ENCODE assay signal across 16 cellular contexts in the genomic region with DNA sequence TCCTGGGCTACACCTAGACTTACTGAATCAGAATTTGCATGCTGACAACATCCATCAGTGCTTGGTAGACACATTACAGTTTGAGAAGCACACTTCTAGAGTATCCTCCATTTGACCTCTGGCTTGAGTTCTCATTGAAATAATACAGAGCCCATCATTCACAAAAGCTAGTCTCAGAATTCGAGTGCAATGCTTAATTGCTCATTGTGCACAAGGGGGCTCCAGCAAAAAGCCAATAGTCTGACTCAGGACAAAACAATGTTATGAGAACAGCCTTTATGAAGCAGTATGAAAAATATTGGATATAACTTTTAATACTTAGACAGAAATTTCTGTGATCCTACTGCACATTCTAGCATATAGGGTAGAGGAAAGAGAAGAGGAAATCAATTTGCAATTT.
DNase-seq lines count a peak whose midpoint lies in the region; ATAC-seq and TF ChIP-seq lines count a peak whose summit lies in the region.
"Had no signal": no experiment of that assay in that cellular context is flagged by ENCODE, and none has a peak within 500 bp of the region (broad histone marks: within the 10 kb centered on the region; RNA-seq: fewer than 3 reads in every experiment).

No MANE protein-coding gene starts in this region.

- H3K9me3 ChIP-seq in A673 (ENCODE audit: low read depth, low read length, poor library complexity, severe bottlenecking), result no peaks in the 10 kb centered on the region
- H3K9me3 ChIP-seq in Karpas-422 (ENCODE audit: low read length), result no peaks in the 10 kb centered on the region
- H3K9me3 ChIP-seq in transverse colon, result no peaks in the 10 kb centered on the region
- H3K9me3 ChIP-seq: Peyer's patch, thyroid gland had no signal

- H3K27ac ChIP-seq in A673 (ENCODE audit: low read depth, low read length, poor library complexity, severe bottlenecking) (no peak overlapping the region), Karpas-422 (ENCODE audit: low read length) (no peak overlapping the region), transverse colon (no peak overlapping the region)
- H3K27ac ChIP-seq: Peyer's patch, thyroid gland had no signal

- 0 out of 2 replicates have a peak, but pooled peaks have one; percentile 13 for TF ChIP-seq CTCF in A673 (conservative IDR thresholded peaks at IDR 0.05; ENCODE audit: low read depth, low read length)
- peak; percentile 10 for TF ChIP-seq CTCF in cardiac fibroblast (IDR thresholded peaks at IDR 0.05; ENCODE audit: low read depth, low read length)
- TF ChIP-seq CTCF in transverse colon (IDR thresholded peaks at IDR 0.05), result no peak
- TF ChIP-seq CTCF in nephron progenitor cell (IDR thresholded peaks at IDR 0.05), result no peak

- no peaks in the 10 kb centered on the region for H3K36me3 ChIP-seq in A673 (ENCODE audit: insufficient read depth, low read length, poor library complexity, severe bottlenecking)
- no peaks in the 10 kb centered on the region for H3K36me3 ChIP-seq in Karpas-422 (ENCODE audit: insufficient read depth, low read length)
- no peaks in the 10 kb centered on the region for H3K36me3 ChIP-seq in transverse colon
- H3K36me3 ChIP-seq: Peyer's patch, thyroid gland had no signal

- intact Hi-C loops in A673 (cut with micrococcal nuclease; ENCODE audit: unreplicated experiment) (no loop called here), transverse colon (cut with DNase I; ENCODE audit: low total_unique reads) (no loop called here)

- H3K27me3 ChIP-seq in A673 (replicated peaks; ENCODE audit: insufficient read depth, low read depth, low read length, poor library complexity) (no peaks in the 10 kb centered on the region), Karpas-422 (ENCODE audit: low read length) (no peaks in the 10 kb centered on the region), transverse colon (no peaks in the 10 kb centered on the region)
- H3K27me3 ChIP-seq: Peyer's patch, thyroid gland had no signal

- H3K4me1 Mint-ChIP-seq in nephron progenitor cell, result no peaks in the 10 kb centered on the region

- H3K4me3 ChIP-seq in A673 (ENCODE audit: low read depth, low read length, poor library complexity, severe bottlenecking) (no peak overlapping the region), cardiac fibroblast (replicated peaks in 1 of 2; ENCODE audit: low read depth in 2 of 2, low read length in 2 of 2) (no peak overlapping the region), Karpas-422 (ENCODE audit: low read length) (no peak overlapping the region), transverse colon (no peak overlapping the region)
- H3K4me3 ChIP-seq: Peyer's patch, thyroid gland had no signal

- TF ChIP-seq POLR2A in transverse colon (IDR thresholded peaks at IDR 0.05), result no peak

- DNase-seq in A673 (ENCODE audit: low spot score) (no peak), HS-27A (ENCODE audit: low read depth) (peak; percentile 17), cardiac fibroblast (ENCODE audit: low read depth in 2 of 2) (peak in 1 of 2 donors; percentile 60), kidney tubule cell (ENCODE audit: low spot score) (peak; percentile 44), Karpas-422 (no peak), transverse colon (no peak), nephron progenitor cell (no peak)
- DNase-seq: activated CD4-positive, alpha-beta T cell treated with anti-CD3 and anti-CD28 coated beads, Interleukin-2, amount 10 ng/mL, durations not matched to agents 24 days and 14 days; NCI-H1048; NCI-H446 treated with DMSO at 0.1 percent for 48 hours; Peyer's patch; posterior cingulate gyrus; thyroid gland had no signal

- POLR2A ChIA-PET in A673 (lab: Charles Lee; ENCODE audit: low non-redundant PET), result no interaction called here

- no peaks in the 10 kb centered on the region for H3K9me2 ChIP-seq in Karpas-422 (replicated peaks; ENCODE audit: insufficient read depth, low read length)

- H3K4me3 Mint-ChIP-seq in nephron progenitor cell, result no peak overlapping the region
- H3K4me3 Mint-ChIP-seq: activated CD4-positive, alpha-beta T cell treated with anti-CD3 and anti-CD28 coated beads, Interleukin-2, amount 10 ng/mL, durations not matched to agents 24 days and 14 days; activated T-helper 1 cell treated with anti-CD3 and anti-CD28 coated beads, Interleukin-12 subunit alpha, Interleukin-12 subunit beta, Interleukin-2, Interleukin-4 antibody, amounts not matched to agents 30 ng/mL and 10 ng/mL and 1 ng/mL, durations not matched to agents 14 hours and 24 hours and 36 hours; mesothelial cell of epicardium had no signal

- H3K4me1 ChIP-seq in A673 (ENCODE audit: insufficient read depth, low read length, poor library complexity, severe bottlenecking) (peaks cover 13% of the 10 kb centered on the region), Karpas-422 (ENCODE audit: low read length) (no peaks in the 10 kb centered on the region), transverse colon (peaks cover 0 to 14% (median 3%) of the 10 kb centered on the region in 4 donors)
- H3K4me1 ChIP-seq: Peyer's patch had no signal

- H3K79me2 ChIP-seq in Karpas-422 (ENCODE audit: low read length), result no peaks in the 10 kb centered on the region

- no peak overlapping the region for H2AFZ ChIP-seq in Karpas-422 (ENCODE audit: low read length)

- no peaks in the 10 kb centered on the region for H3K27me3 Mint-ChIP-seq in nephron progenitor cell (ENCODE audit: low read depth, poor library complexity)
- H3K27me3 Mint-ChIP-seq: activated CD4-positive, alpha-beta T cell treated with anti-CD3 and anti-CD28 coated beads, Interleukin-2, amount 10 ng/mL, durations not matched to agents 24 days and 14 days had no signal

- no peak for ATAC-seq in HG02870 (IDR thresholded peaks at IDR 0.05; ENCODE audit: unreplicated experiment)

- TF ChIP-seq EP300 in transverse colon (IDR thresholded peaks at IDR 0.05; ENCODE audit: low read depth), result no peak

- H3K9ac ChIP-seq in Karpas-422 (ENCODE audit: low read length), result no peak overlapping the region

- H3K9me3 Mint-ChIP-seq in nephron progenitor cell, result no peaks in the 10 kb centered on the region
- H3K9me3 Mint-ChIP-seq: activated T-helper 1 cell treated with anti-CD3 and anti-CD28 coated beads, Interleukin-12 subunit alpha, Interleukin-12 subunit beta, Interleukin-2, Interleukin-4 antibody, amounts not matched to agents 30 ng/mL and 10 ng/mL and 1 ng/mL, durations not matched to agents 14 hours and 24 hours and 36 hours had no signal

- H3K4me2 ChIP-seq in Karpas-422 (ENCODE audit: low read depth, low read length, poor library complexity, severe bottlenecking), result no peak overlapping the region

- in situ Hi-C loops in transverse colon (cut with MboI; ENCODE audit: low pct_ligation_motif_present in 1 of 4, low pct_unique_long_range_greater_than_20kb in 1 of 4, low sequenced_read_pairs in 3 of 4), result no loop called here

- 33 to 75% methylated on average over 1 of the region's 1 CpG for WGBS in transverse colon (ENCODE audit: low coverage in 1 of 2), 2 donors

- H3K27ac Mint-ChIP-seq in nephron progenitor cell, result no peak overlapping the region
- H3K27ac Mint-ChIP-seq: activated CD4-positive, alpha-beta T cell treated with anti-CD3 and anti-CD28 coated beads, Interleukin-2, amount 10 ng/mL, durations not matched to agents 24 days and 14 days; activated T-helper 1 cell treated with anti-CD3 and anti-CD28 coated beads, Interleukin-12 subunit alpha, Interleukin-12 subunit beta, Interleukin-2, Interleukin-4 antibody, amounts not matched to agents 30 ng/mL and 10 ng/mL and 1 ng/mL, durations not matched to agents 14 hours and 24 hours and 36 hours; mesothelial cell of epicardium had no signal

- no peaks in the 10 kb centered on the region for H3K36me3 Mint-ChIP-seq in nephron progenitor cell (ENCODE audit: low read depth)

- no TSS peak for BruUV-seq in A673 (replicated peaks; lab: Mats Ljungman, UMichigan)

- H4K20me1 ChIP-seq in Karpas-422 (ENCODE audit: insufficient read depth, low read depth, low read length), result no peaks in the 10 kb centered on the region

- CTCF ChIA-PET in A673 (lab: Charles Lee), result no interaction called here

Comparison
In these comparisons a context has a peak if more than half of its experiments do, and no peak if none do; other contexts are left out.
1. DNase-seq: peak in HS-27A (single experiment) and kidney tubule cell (single experiment); none in A673 (single experiment), Karpas-422 (single experiment), transverse colon (single experiment) and nephron progenitor cell (single experiment).
2. CTCF ChIP-seq: peak in A673 (single experiment) and cardiac fibroblast (single experiment); none in transverse colon (0 of 5) and nephron progenitor cell (single experiment).